Comparison of ENCODE assay signal across 17 cellular contexts in the genomic region with DNA sequence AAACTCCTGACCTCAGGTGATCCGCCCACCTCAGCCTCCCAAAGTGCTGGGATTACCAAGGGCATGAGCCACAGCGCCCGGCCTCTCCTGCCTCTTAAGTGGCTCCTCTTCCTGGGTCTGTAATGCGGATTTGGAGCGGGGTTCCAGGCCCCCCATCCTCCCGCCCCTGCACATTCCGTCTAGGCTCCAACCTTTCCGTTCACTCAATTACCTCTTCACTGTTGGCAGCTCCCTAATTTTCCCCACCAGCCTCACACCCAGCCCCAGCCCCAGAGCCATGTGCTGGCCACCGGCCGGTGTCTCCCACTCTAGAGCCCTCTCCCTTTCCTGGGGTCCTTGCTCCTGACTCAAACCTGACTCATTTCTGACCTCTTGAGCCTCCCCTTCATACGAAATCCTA. TPM values are rescaled to one million over a fixed set of nuclear protein-coding genes. Genes with fewer than 3 reads are reported as not detected.
DNase-seq lines count a peak whose midpoint lies in the region; ATAC-seq and TF ChIP-seq lines count a peak whose summit lies in the region.
"Had no signal": no experiment of that assay in that cellular context is flagged by ENCODE, and none has a peak within 500 bp of the region (broad histone marks: within the 10 kb centered on the region; RNA-seq: fewer than 3 reads in every experiment).

No MANE protein-coding gene starts in this region.

- H3K36me3 Mint-ChIP-seq in activated naive CD4-positive, alpha-beta T cell treated with anti-CD3 and anti-CD28 coated beads, Interleukin-2, amount 50 U/mL, for 24 hours = peaks cover 9% of the 10 kb centered on the region
- peaks cover 10% of the 10 kb centered on the region for H3K36me3 Mint-ChIP-seq in activated naive CD4-positive, alpha-beta T cell treated with anti-CD3 and anti-CD28 coated beads for 36 hours (ENCODE audit: low read depth)
- H3K36me3 Mint-ChIP-seq in endothelial cell (ENCODE audit: low read depth, unreplicated experiment) = peaks cover 10% of the 10 kb centered on the region
- no peaks in the 10 kb centered on the region for H3K36me3 Mint-ChIP-seq in activated CD8-positive, alpha-beta memory T cell treated with anti-CD3 and anti-CD28 coated beads, Interleukin-2, amount 10 ng/mL, durations not matched to agents 7 days and 5 days

- H3K27ac Mint-ChIP-seq in activated naive CD4-positive, alpha-beta T cell treated with anti-CD3 and anti-CD28 coated beads, Interleukin-2, amount 50 U/mL, for 24 hours = peak overlapping the region; percentile 77
- H3K27ac Mint-ChIP-seq in activated naive CD4-positive, alpha-beta T cell treated with anti-CD3 and anti-CD28 coated beads for 36 hours = no peak overlapping the region
- no peak overlapping the region for H3K27ac Mint-ChIP-seq in endothelial cell (ENCODE audit: unreplicated experiment)
- H3K27ac Mint-ChIP-seq in activated CD8-positive, alpha-beta memory T cell treated with anti-CD3 and anti-CD28 coated beads, Interleukin-2, amount 10 ng/mL, durations not matched to agents 7 days and 5 days = no peak overlapping the region

- CTCF ChIA-PET in activated naive CD4-positive, alpha-beta T cell treated with anti-CD3 and anti-CD28 coated beads for 36 hours (lab: Charles Lee) = no interaction called here
- CTCF ChIA-PET in activated CD8-positive, alpha-beta memory T cell treated with anti-CD3 and anti-CD28 coated beads, Interleukin-2, amount 10 ng/mL, durations not matched to agents 7 days and 5 days (lab: Charles Lee) = no interaction called here

- no peak for DNase-seq in activated naive CD4-positive, alpha-beta T cell treated with anti-CD3 and anti-CD28 coated beads for 36 hours
- DNase-seq in endothelial cell (ENCODE audit: low spot score) = no peak
- DNase-seq in sciatic nerve (ENCODE audit: low spot score) = peak; percentile 37
- no peak for DNase-seq in 8988T
- DNase-seq in activated CD8-positive, alpha-beta memory T cell treated with anti-CD3 and anti-CD28 coated beads, Interleukin-2, amount 10 ng/mL, durations not matched to agents 7 days and 5 days = no peak
- DNase-seq: Calu3; CD8-positive, alpha-beta memory T cell; DMS153; IMR-90; NCI-H1105; NCI-H146; NCI-H2029; NCI-H2227 treated with DMSO at 0.1 percent for 48 hours; NCI-H510A treated with DMSO at 0.1 percent for 48 hours; NCI-H748 treated with DMSO at 0.1 percent for 48 hours had no signal

- intact Hi-C loops in activated naive CD4-positive, alpha-beta T cell treated with anti-CD3 and anti-CD28 coated beads for 36 hours (cut with micrococcal nuclease) = no loop called here
- intact Hi-C loops in sciatic nerve (cut with DNase I) = no loop called here

- no peak for TF ChIP-seq CTCF in endothelial cell (IDR thresholded peaks at IDR 0.05; ENCODE audit: unreplicated experiment)

- ATAC-seq in sciatic nerve = no peak
- ATAC-seq in GM19452 (IDR thresholded peaks at IDR 0.05; ENCODE audit: unreplicated experiment) = no peak
- ATAC-seq in activated CD8-positive, alpha-beta memory T cell treated with anti-CD3 and anti-CD28 coated beads, Interleukin-2, amount 10 ng/mL, durations not matched to agents 7 days and 5 days = no peak

- H3K4me1 Mint-ChIP-seq in activated naive CD4-positive, alpha-beta T cell treated with anti-CD3 and anti-CD28 coated beads, Interleukin-2, amount 50 U/mL, for 24 hours = peaks cover 4% of the 10 kb centered on the region
- H3K4me1 Mint-ChIP-seq in activated naive CD4-positive, alpha-beta T cell treated with anti-CD3 and anti-CD28 coated beads for 36 hours (ENCODE audit: low read depth) = peaks cover 8% of the 10 kb centered on the region
- H3K4me1 Mint-ChIP-seq in endothelial cell (ENCODE audit: unreplicated experiment) = peaks cover 26% of the 10 kb centered on the region
- H3K4me1 Mint-ChIP-seq in activated CD8-positive, alpha-beta memory T cell treated with anti-CD3 and anti-CD28 coated beads, Interleukin-2, amount 10 ng/mL, durations not matched to agents 7 days and 5 days = peaks cover 5% of the 10 kb centered on the region

- no peaks in the 10 kb centered on the region for H3K27me3 Mint-ChIP-seq in activated naive CD4-positive, alpha-beta T cell treated with anti-CD3 and anti-CD28 coated beads, Interleukin-2, amount 50 U/mL, for 24 hours
- no peaks in the 10 kb centered on the region for H3K27me3 Mint-ChIP-seq in activated naive CD4-positive, alpha-beta T cell treated with anti-CD3 and anti-CD28 coated beads for 36 hours (ENCODE audit: low read depth)
- peaks cover 10% of the 10 kb centered on the region for H3K27me3 Mint-ChIP-seq in endothelial cell (ENCODE audit: unreplicated experiment)
- no peaks in the 10 kb centered on the region for H3K27me3 Mint-ChIP-seq in activated CD8-positive, alpha-beta memory T cell treated with anti-CD3 and anti-CD28 coated beads, Interleukin-2, amount 10 ng/mL, durations not matched to agents 7 days and 5 days
- H3K27me3 Mint-ChIP-seq: CD8-positive, alpha-beta memory T cell had no signal

- H3K9me3 Mint-ChIP-seq in activated naive CD4-positive, alpha-beta T cell treated with anti-CD3 and anti-CD28 coated beads, Interleukin-2, amount 50 U/mL, for 24 hours = no peaks in the 10 kb centered on the region
- H3K9me3 Mint-ChIP-seq in activated naive CD4-positive, alpha-beta T cell treated with anti-CD3 and anti-CD28 coated beads for 36 hours = no peaks in the 10 kb centered on the region
- H3K9me3 Mint-ChIP-seq in endothelial cell (ENCODE audit: unreplicated experiment) = no peaks in the 10 kb centered on the region
- no peaks in the 10 kb centered on the region for H3K9me3 Mint-ChIP-seq in activated CD8-positive, alpha-beta memory T cell treated with anti-CD3 and anti-CD28 coated beads, Interleukin-2, amount 10 ng/mL, durations not matched to agents 7 days and 5 days (ENCODE audit: low read depth)
- H3K9me3 Mint-ChIP-seq: CD8-positive, alpha-beta memory T cell had no signal

- H3K4me3 Mint-ChIP-seq in activated naive CD4-positive, alpha-beta T cell treated with anti-CD3 and anti-CD28 coated beads, Interleukin-2, amount 50 U/mL, for 24 hours = no peak overlapping the region
- H3K4me3 Mint-ChIP-seq in activated naive CD4-positive, alpha-beta T cell treated with anti-CD3 and anti-CD28 coated beads for 36 hours = no peak overlapping the region
- H3K4me3 Mint-ChIP-seq in endothelial cell (ENCODE audit: unreplicated experiment) = peak overlapping the region; percentile 27
- no peak overlapping the region for H3K4me3 Mint-ChIP-seq in activated CD8-positive, alpha-beta memory T cell treated with anti-CD3 and anti-CD28 coated beads, Interleukin-2, amount 10 ng/mL, durations not matched to agents 7 days and 5 days
- H3K4me3 Mint-ChIP-seq: CD8-positive, alpha-beta memory T cell had no signal

RNA-seq across cellular contexts. Expression of a gene that starts 16.6 kb away (rescaled TPM):
- total RNA-seq in activated naive CD4-positive, alpha-beta T cell treated with anti-CD3 and anti-CD28 coated beads for 36 hours = 1 to 10 TPM; 7.0 to 7.2 TPM
- total RNA-seq in endothelial cell (ENCODE audit: unreplicated experiment) (22.5 TPM), sciatic nerve (18.9 TPM)
- 1 to 10 TPM; 4.4 to 8.0 TPM for total RNA-seq in activated CD8-positive, alpha-beta memory T cell treated with anti-CD3 and anti-CD28 coated beads, Interleukin-2, amount 10 ng/mL, durations not matched to agents 7 days and 5 days

RNA-seq across cellular contexts. Expression of a gene that starts 34.9 kb away (rescaled TPM):
- 10 to 100 TPM; 36.4 to 37.7 TPM for total RNA-seq in activated naive CD4-positive, alpha-beta T cell treated with anti-CD3 and anti-CD28 coated beads for 36 hours
- total RNA-seq in endothelial cell (ENCODE audit: unreplicated experiment) (49.1 TPM), sciatic nerve (77.3 TPM)
- 10 to 100 TPM; 52.0 to 56.0 TPM for total RNA-seq in activated CD8-positive, alpha-beta memory T cell treated with anti-CD3 and anti-CD28 coated beads, Interleukin-2, amount 10 ng/mL, durations not matched to agents 7 days and 5 days
